Comparison of ENCODE assay signal across 8 cellular contexts in genomic region chr12:120200364-120200817, GRCh38. TPM values are rescaled to one million over a fixed set of nuclear protein-coding genes. Genes with fewer than 3 reads are reported as not detected.
DNase-seq lines count a peak whose midpoint lies in the region; ATAC-seq and TF ChIP-seq lines count a peak whose summit lies in the region.
"Not testable (repeated sequence)": the region's sequence is repeated elsewhere in the genome, so short reads cannot be mapped to it uniquely, and the experiment has no call there.

No MANE protein-coding gene starts in this region.

- H3K4me3 Mint-ChIP-seq in Calu3 (ENCODE audit: low read depth, unreplicated experiment) (peak overlapping the region; percentile 85), MCF 10A (ENCODE audit: unreplicated experiment) (peak overlapping the region; percentile 84)
- peak overlapping the region; percentile 96 for H3K4me3 Mint-ChIP-seq in activated CD4-positive, alpha-beta memory T cell treated with anti-CD3 and anti-CD28 coated beads for 36 hours

- H3K27me3 Mint-ChIP-seq in Calu3 (ENCODE audit: unreplicated experiment); activated CD4-positive, alpha-beta memory T cell treated with anti-CD3 and anti-CD28 coated beads for 36 hours; MCF 10A (ENCODE audit: insufficient read depth, unreplicated experiment): not testable (repeated sequence)

- H4K20me1 ChIP-seq in MM.1S (ENCODE audit: insufficient read depth, low read length): not testable (repeated sequence)

- H3K9ac ChIP-seq in MM.1S (ENCODE audit: low read length): peak overlapping the region; percentile 93
- peak overlapping the region; percentile 64 for H3K9ac ChIP-seq in parathyroid adenoma

- peaks cover 47% of the 10 kb centered on the region for H3F3A ChIP-seq in MM.1S (ENCODE audit: insufficient read depth, low read length)

- not testable (repeated sequence) for H3K9me2 ChIP-seq in MM.1S (replicated peaks; ENCODE audit: insufficient read depth, low read length)

- H3K4me2 ChIP-seq in MM.1S (ENCODE audit: low read depth, low read length) (peak overlapping the region; percentile 89; the same call in 1 of the 2 replicates), parathyroid adenoma (ENCODE audit: low read length) (peak overlapping the region; percentile 63)

- H3K9me3 Mint-ChIP-seq in Calu3 (ENCODE audit: low read depth, unreplicated experiment); activated CD4-positive, alpha-beta memory T cell treated with anti-CD3 and anti-CD28 coated beads for 36 hours; MCF 10A (ENCODE audit: unreplicated experiment): not testable (repeated sequence)

- H3K27ac ChIP-seq in MM.1S (ENCODE audit: low read length) (peak overlapping the region; percentile 79), lower lobe of right lung (peak overlapping the region; percentile 89), parathyroid adenoma (peak overlapping the region; percentile 85), tibial artery (peak overlapping the region; percentile 89 to 96)

- not testable (repeated sequence) for H3K27me3 ChIP-seq in MM.1S (replicated peaks; ENCODE audit: insufficient read depth, low read length); lower lobe of right lung (ENCODE audit: low read depth); parathyroid adenoma (ENCODE audit: control insufficient read depth, insufficient read depth, low read length); tibial artery

- H3K27ac Mint-ChIP-seq in Calu3 (ENCODE audit: unreplicated experiment) (peak overlapping the region; percentile 96), MCF 10A (ENCODE audit: low read depth, unreplicated experiment) (peak overlapping the region; percentile 98)
- peak overlapping the region; percentile 99 for H3K27ac Mint-ChIP-seq in activated CD4-positive, alpha-beta memory T cell treated with anti-CD3 and anti-CD28 coated beads for 36 hours

- POLR2A ChIA-PET in activated CD4-positive, alpha-beta memory T cell treated with anti-CD3 and anti-CD28 coated beads for 36 hours (lab: Charles Lee): interaction anchor here (0.6 to 10.1 kb wide), 22 partner anchors 9 to 339 kb away, joined by 3 to 208 read pairs (median 8); partner anchors contain the start of genes BICDL1, PXN, RAB35 and RNU4-1
- POLR2A ChIA-PET in MCF 10A (lab: Yijun Ruan, JAX): interaction anchor here (0.9 to 10.9 kb wide), 30 partner anchors 8 to 376 kb away, joined by 3 to 257 read pairs (median 8); partner anchors contain the start of genes COX6A1, PXN, RAB35 and RNU4-1

- H3K79me2 ChIP-seq in MM.1S (ENCODE audit: low read length) (peaks cover 39% of the 10 kb centered on the region), parathyroid adenoma (peaks cover 12% of the 10 kb centered on the region)

- H3K4me1 Mint-ChIP-seq in Calu3 (ENCODE audit: low read depth, unreplicated experiment): peaks cover 22% of the 10 kb centered on the region
- peaks cover 41% of the 10 kb centered on the region for H3K4me1 Mint-ChIP-seq in activated CD4-positive, alpha-beta memory T cell treated with anti-CD3 and anti-CD28 coated beads for 36 hours (ENCODE audit: low read depth)
- H3K4me1 Mint-ChIP-seq in MCF 10A (ENCODE audit: insufficient read depth, unreplicated experiment): peaks cover 23% of the 10 kb centered on the region

- not testable (repeated sequence) for H3K36me3 ChIP-seq in MM.1S (replicated peaks; ENCODE audit: insufficient read depth, low read length); parathyroid adenoma (ENCODE audit: control insufficient read depth, insufficient read depth, low read length)
- H3K36me3 ChIP-seq in lower lobe of right lung (peaks cover 39% of the 10 kb centered on the region), tibial artery (peaks cover 34 to 37% (median 36%) of the 10 kb centered on the region in 3 donors)

- not testable (repeated sequence) for H2AFZ ChIP-seq in MM.1S (ENCODE audit: low read length)
- H2AFZ ChIP-seq in parathyroid adenoma: peak overlapping the region; percentile 100

- intact Hi-C loops in Calu3 (cut with micrococcal nuclease; ENCODE audit: unreplicated experiment) (loop anchor here (2.0 kb wide), 1 partner anchor 64 kb away; the partner anchor contains the start of gene PXN), tibial artery (cut with DNase I; ENCODE audit: low total_unique reads) (loop anchor here (2.0 kb wide), 1 partner anchor 64 kb away; the partner anchor contains the start of gene PXN)
- intact Hi-C loops in activated CD4-positive, alpha-beta memory T cell treated with anti-CD3 and anti-CD28 coated beads for 36 hours (cut with micrococcal nuclease): loop anchor here (5.0 kb wide), 3 partner anchors 237 to 487 kb away; partner anchors contain the start of genes COX6A1 and MLEC
- intact Hi-C loops in MCF 10A (cut with micrococcal nuclease); lower lobe of right lung (cut with DNase I): not testable (repeated sequence)

- ATAC-seq in lower lobe of right lung: not testable (repeated sequence)

- H3K4me1 ChIP-seq in MM.1S (ENCODE audit: low read length): not testable (repeated sequence)
- H3K4me1 ChIP-seq in lower lobe of right lung: peaks cover 44% of the 10 kb centered on the region
- H3K4me1 ChIP-seq in parathyroid adenoma: peaks cover 12% of the 10 kb centered on the region
- H3K4me1 ChIP-seq in tibial artery: peaks cover 0 to 24% (median 18%) of the 10 kb centered on the region in 4 donors

- TF ChIP-seq CTCF in Calu3 (IDR thresholded peaks at IDR 0.05; ENCODE audit: unreplicated experiment); MM.1S (IDR thresholded peaks at IDR 0.05; ENCODE audit: low read length); MCF 10A (IDR thresholded peaks at IDR 0.05; ENCODE audit: unreplicated experiment); fibroblast of the aortic adventitia (IDR thresholded peaks at IDR 0.05; ENCODE audit: insufficient read depth, low read length); lower lobe of right lung (IDR thresholded peaks at IDR 0.05); parathyroid adenoma (IDR thresholded peaks at IDR 0.05); tibial artery (IDR thresholded peaks at IDR 0.05): not testable (repeated sequence)

- BruUV-seq in Calu3 (replicated peaks; lab: Mats Ljungman, UMichigan) (TSS peak; percentile 43), MCF 10A (replicated peaks; lab: Mats Ljungman, UMichigan) (TSS peak; percentile 56)

- H3K4me3 ChIP-seq in MM.1S (ENCODE audit: low read length): peak overlapping the region; percentile 90
- H3K4me3 ChIP-seq in fibroblast of the aortic adventitia (ENCODE audit: low read depth, low read length): peak overlapping the region; percentile 99
- peak overlapping the region; percentile 96 for H3K4me3 ChIP-seq in lower lobe of right lung
- H3K4me3 ChIP-seq in parathyroid adenoma (ENCODE audit: low read depth, low read length): peak overlapping the region; percentile 67
- peak overlapping the region; percentile 75 to 82 for H3K4me3 ChIP-seq in tibial artery

- not testable (repeated sequence) for H3K9me3 ChIP-seq in MM.1S (replicated peaks; ENCODE audit: insufficient read depth, low read length); lower lobe of right lung; parathyroid adenoma (ENCODE audit: control insufficient read depth, low read length); tibial artery

- H3K36me3 Mint-ChIP-seq in Calu3 (ENCODE audit: insufficient read depth, unreplicated experiment) (peaks cover 71% of the 10 kb centered on the region), MCF 10A (ENCODE audit: insufficient read depth, unreplicated experiment) (peaks cover 68% of the 10 kb centered on the region)
- H3K36me3 Mint-ChIP-seq in activated CD4-positive, alpha-beta memory T cell treated with anti-CD3 and anti-CD28 coated beads for 36 hours: peaks cover 48% of the 10 kb centered on the region

- DNase-seq in Calu3; MM.1S; activated CD4-positive, alpha-beta memory T cell treated with anti-CD3 and anti-CD28 coated beads for 36 hours; MCF 10A (ENCODE audit: unreplicated experiment); fibroblast of the aortic adventitia (ENCODE audit: low read depth); lower lobe of right lung; tibial artery: not testable (repeated sequence)

- CTCF ChIA-PET in Calu3 (lab: Charles Lee): interaction anchor here (0.9 to 2.9 kb wide), 9 partner anchors 26 to 212 kb away, joined by 3 to 21 read pairs (median 8); partner anchors contain the start of genes BICDL1, PXN, RAB35 and RNU4-2
- CTCF ChIA-PET in activated CD4-positive, alpha-beta memory T cell treated with anti-CD3 and anti-CD28 coated beads for 36 hours (lab: Charles Lee): interaction anchor here (0.7 to 4.3 kb wide), 11 partner anchors 15 to 117 kb away, joined by 3 to 45 read pairs (median 4); partner anchors contain the start of genes PXN and RAB35
- CTCF ChIA-PET in MCF 10A (lab: Yijun Ruan, JAX): interaction anchor here (0.6 to 9.7 kb wide), 17 partner anchors 9 to 154 kb away, joined by 3 to 90 read pairs (median 4); partner anchors contain the start of gene PXN

RNA-seq across cellular contexts. Expression of gene RPLP0, which starts 0.5 kb away (rescaled TPM):
- total RNA-seq in Calu3 (2022) (1,595 and 1,852 TPM in 2 replicates), MCF 10A (2022) (2,870 and 3,181 TPM in 2 replicates), fibroblast of the aortic adventitia (ENCODE audit: low replicate concordance) (1,185 and 3,518 TPM in 2 replicates), lower lobe of right lung (1,285 TPM)
- total RNA-seq in activated CD4-positive, alpha-beta memory T cell treated with anti-CD3 and anti-CD28 coated beads for 36 hours: 1,000 to 10,000 TPM; 4,273 to 4,368 TPM

RNA-seq across cellular contexts. Expression of gene GCN1, which starts 5.9 kb away (rescaled TPM):
- total RNA-seq in Calu3 (2022) (168 and 188 TPM in 2 replicates), MCF 10A (2022) (116 and 117 TPM in 2 replicates), fibroblast of the aortic adventitia (ENCODE audit: low replicate concordance) (126 and 156 TPM in 2 replicates), lower lobe of right lung (73.6 TPM)
- 100 to 1,000 TPM; 121 TPM for total RNA-seq in activated CD4-positive, alpha-beta memory T cell treated with anti-CD3 and anti-CD28 coated beads for 36 hours
